In the genomic region with DNA sequence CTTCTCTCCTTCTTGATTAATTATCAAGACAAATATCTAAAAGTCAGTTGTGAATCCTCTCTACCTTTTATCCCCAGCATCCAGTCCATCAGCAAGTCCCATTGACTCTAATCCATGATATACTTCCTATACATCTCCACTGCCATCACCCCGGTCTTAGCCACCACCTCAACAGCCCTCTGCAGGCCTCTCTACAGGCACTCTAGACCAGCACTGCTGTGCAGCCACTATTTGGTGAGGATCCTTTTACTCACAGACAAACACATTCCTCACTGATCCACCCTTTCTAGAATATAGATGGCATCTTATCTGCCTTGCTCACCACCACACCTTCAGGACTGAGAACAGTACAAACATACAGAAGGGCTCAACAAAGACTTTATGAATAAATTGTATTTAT, we compare ENCODE assay signal across 24 cellular contexts.
"Had no signal": no experiment of that assay in that cellular context is flagged by ENCODE, and none has a peak within 500 bp of the region (broad histone marks: within the 10 kb centered on the region; RNA-seq: fewer than 3 reads in every experiment).

No MANE protein-coding gene starts in this region.

- H3K9me3 Mint-ChIP-seq: activated CD8-positive, alpha-beta T cell treated with anti-CD3 and anti-CD28 coated beads for 36 hours; activated T-helper 2 cell treated with anti-CD3 and anti-CD28 coated beads, Interferon-gamma antibody, Interleukin-2, Interleukin-4, amounts not matched to agents 10 μg/mL and 5 μg/mL and 100 μg/mL, durations not matched to agents 14 hours and 24 hours and 36 hours had no signal

- H3K36me3 Mint-ChIP-seq: activated naive CD4-positive, alpha-beta T cell treated with anti-CD3 and anti-CD28 coated beads, Interleukin-2, amount 10 ng/mL, durations not matched to agents 7 days and 5 days; activated naive CD8-positive, alpha-beta T cell treated with anti-CD3 and anti-CD28 coated beads for 36 hours; T-cell had no signal

- H3K4me1 Mint-ChIP-seq: activated CD4-positive, alpha-beta T cell treated with anti-CD3 and anti-CD28 coated beads for 36 hours; activated naive CD4-positive, alpha-beta T cell treated with anti-CD3 and anti-CD28 coated beads, Interleukin-2, amount 10 ng/mL, durations not matched to agents 7 days and 5 days; activated naive CD8-positive, alpha-beta T cell treated with anti-CD3 and anti-CD28 coated beads for 36 hours; T-cell had no signal

- H3K4me3 Mint-ChIP-seq: activated CD4-positive, alpha-beta T cell treated with anti-CD3 and anti-CD28 coated beads for 36 hours; activated CD8-positive, alpha-beta T cell treated with anti-CD3 and anti-CD28 coated beads for 36 hours; activated naive CD4-positive, alpha-beta T cell treated with anti-CD3 and anti-CD28 coated beads, Interleukin-2, amount 10 ng/mL, durations not matched to agents 7 days and 5 days; activated naive CD8-positive, alpha-beta T cell treated with anti-CD3 and anti-CD28 coated beads for 36 hours; activated T-cell treated with anti-CD3 and anti-CD28 coated beads, Interleukin-2, amount 50 U/mL, for 72 hours; T-cell had no signal

- H3K27me3 ChIP-seq: MG63 had no signal

- H3K27me3 Mint-ChIP-seq: activated CD8-positive, alpha-beta T cell treated with anti-CD3 and anti-CD28 coated beads for 36 hours; T-cell had no signal

- ATAC-seq: activated CD4-positive, alpha-beta T cell treated with anti-CD3 and anti-CD28 coated beads for 36 hours; activated CD8-positive, alpha-beta T cell treated with anti-CD3 and anti-CD28 coated beads for 36 hours; activated T-cell treated with anti-CD3 and anti-CD28 coated beads, Interleukin-2, amount 50 U/mL, for 72 hours; T-cell had no signal

- H3K27ac Mint-ChIP-seq: activated CD4-positive, alpha-beta T cell treated with anti-CD3 and anti-CD28 coated beads for 36 hours; activated CD8-positive, alpha-beta T cell treated with anti-CD3 and anti-CD28 coated beads for 36 hours; activated naive CD4-positive, alpha-beta T cell treated with anti-CD3 and anti-CD28 coated beads, Interleukin-2, amount 10 ng/mL, durations not matched to agents 7 days and 5 days; activated naive CD8-positive, alpha-beta T cell treated with anti-CD3 and anti-CD28 coated beads for 36 hours; activated T-cell treated with anti-CD3 and anti-CD28 coated beads, Interleukin-2, amount 50 U/mL, for 72 hours; activated T-helper 2 cell treated with anti-CD3 and anti-CD28 coated beads, Interferon-gamma antibody, Interleukin-2, Interleukin-4, amounts not matched to agents 10 μg/mL and 5 μg/mL and 100 μg/mL, durations not matched to agents 14 hours and 24 hours and 36 hours; T-cell had no signal

- H3K36me3 ChIP-seq: MG63 had no signal

- DNase-seq: activated CD4-positive, alpha-beta T cell treated with anti-CD3 and anti-CD28 coated beads for 36 hours; activated CD4-positive, alpha-beta T cell treated with anti-CD3 and anti-CD28 coated beads, Interleukin-2, amount 50 U/mL, for 1 hour; activated CD8-positive, alpha-beta memory T cell treated with anti-CD3 and anti-CD28 coated beads, Interleukin-2, amount 50 U/mL, for 4 hours; activated CD8-positive, alpha-beta T cell treated with anti-CD3 and anti-CD28 coated beads for 36 hours; activated gamma-delta T cell treated with Interleukin-2 at 50 U/mL for 16 hours; activated naive CD4-positive, alpha-beta T cell treated with anti-CD3 and anti-CD28 coated beads, Interleukin-2, amount 10 ng/mL, durations not matched to agents 7 days and 5 days; activated naive CD8-positive, alpha-beta T cell treated with anti-CD3 and anti-CD28 coated beads for 36 hours; activated T-cell treated with anti-CD3 and anti-CD28 coated beads, Interleukin-2, amount 50 U/mL, for 72 hours; caudate nucleus; MG63; MV-4-11; NCI-H1092 treated with DMSO at 0.1 percent for 48 hours; NCI-H1417 treated with DMSO at 0.1 percent for 48 hours; NCI-H1694; NCI-H2029; NCI-H345; NCI-H510A treated with DMSO at 0.1 percent for 48 hours; NCI-H69; SIG-M5; T-cell; T-helper 2 cell; T1000 had no signal

- H3K27ac ChIP-seq: VCaP had no signal

- H3K4me3 ChIP-seq: MG63 had no signal
